1 cellular context compared by ENCODE assay signal in the genomic region with DNA sequence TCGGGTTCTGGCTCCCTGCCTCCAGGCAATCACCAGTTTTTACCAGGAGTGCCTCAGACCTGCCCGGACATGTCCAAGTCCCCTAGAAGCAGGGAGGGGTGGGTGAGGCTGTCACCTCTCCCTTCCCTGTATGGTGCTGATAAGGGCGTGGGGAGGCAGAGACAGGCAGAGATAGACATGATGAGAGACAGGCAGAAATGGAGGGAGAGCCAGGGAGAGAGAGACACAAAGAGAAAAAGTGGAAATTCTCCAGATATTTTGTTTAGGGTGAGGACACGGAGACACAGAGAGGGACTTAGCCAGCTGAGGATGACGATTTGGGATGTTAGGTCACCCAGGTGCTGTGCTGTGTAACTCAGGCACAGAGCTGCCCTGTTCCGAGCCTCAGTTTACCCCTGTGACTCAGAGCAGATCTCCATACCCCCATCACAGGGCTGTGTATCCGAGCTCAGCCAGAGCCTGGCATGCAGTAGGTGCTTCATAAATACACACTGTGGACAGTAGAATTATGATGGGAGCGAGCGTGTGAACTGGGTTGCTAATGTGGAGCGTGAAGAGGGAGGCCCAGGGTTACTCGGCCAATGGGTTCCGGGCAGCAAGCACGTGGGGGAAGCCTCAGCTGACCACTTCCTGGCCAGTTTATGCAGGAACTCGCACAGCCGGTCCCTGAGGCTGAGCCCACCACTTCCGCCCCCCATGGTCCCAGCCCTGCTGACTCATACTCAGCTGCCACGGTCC.
A peak's percentile ranks its signal among the peaks of the same experiment; 100 is the strongest.
TF ChIP-seq lines count a peak whose summit lies in the region.

No MANE protein-coding gene starts in this region.

TF ChIP-seq in HepG2, 621 proteins besides CTCF, POLR2A, EP300 and RAD21 (continued from another document and continues in another):
- TF ChIP-seq SRY (CRISPR knock-in tag; IDR thresholded peaks at IDR 0.05): 0 out of 2 replicates have a peak, but pooled peaks have one; percentile 37
- peak; percentile 28; the same call in 1 of the 2 replicates for TF ChIP-seq PITX1 (CRISPR knock-in tag; IDR thresholded peaks at IDR 0.05)
- peak; percentile 75 for TF ChIP-seq ARNT2 (CRISPR knock-in tag; IDR thresholded peaks at IDR 0.05; ENCODE audit: low read depth)
- TF ChIP-seq SIN3A (IDR thresholded peaks at IDR 0.05; ENCODE audit: borderline replicate concordance, low read depth, low read length): no peak
- peak; percentile 65; the same call in 1 of the 2 replicates for TF ChIP-seq ZMAT3 (CRISPR knock-in tag; conservative IDR thresholded peaks at IDR 0.05)
- TF ChIP-seq, protein P1, sequence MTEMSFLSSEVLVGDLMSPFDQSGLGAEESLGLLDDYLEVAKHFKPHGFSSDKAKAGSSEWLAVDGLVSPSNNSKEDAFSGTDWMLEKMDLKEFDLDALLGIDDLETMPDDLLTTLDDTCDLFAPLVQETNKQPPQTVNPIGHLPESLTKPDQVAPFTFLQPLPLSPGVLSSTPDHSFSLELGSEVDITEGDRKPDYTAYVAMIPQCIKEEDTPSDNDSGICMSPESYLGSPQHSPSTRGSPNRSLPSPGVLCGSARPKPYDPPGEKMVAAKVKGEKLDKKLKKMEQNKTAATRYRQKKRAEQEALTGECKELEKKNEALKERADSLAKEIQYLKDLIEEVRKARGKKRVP (CRISPR knock-in tag; IDR thresholded peaks at IDR 0.05): peak in 1 of 2 experiments; percentile 76; a peak in 2 of 4 replicates
- no peak for TF ChIP-seq ZNF326 (CRISPR knock-in tag; IDR thresholded peaks at IDR 0.05; ENCODE audit: borderline replicate concordance)
- TF ChIP-seq ZNF333 (CRISPR knock-in tag; IDR thresholded peaks at IDR 0.05; ENCODE audit: borderline replicate concordance): peak; percentile 85; the same call in 1 of the 2 replicates
- TF ChIP-seq FOXJ3 (CRISPR knock-in tag; IDR thresholded peaks at IDR 0.05; ENCODE audit: borderline replicate concordance): no peak
- peak; percentile 92 for TF ChIP-seq GABPB1 (CRISPR knock-in tag; IDR thresholded peaks at IDR 0.05)
- TF ChIP-seq, protein P2, sequence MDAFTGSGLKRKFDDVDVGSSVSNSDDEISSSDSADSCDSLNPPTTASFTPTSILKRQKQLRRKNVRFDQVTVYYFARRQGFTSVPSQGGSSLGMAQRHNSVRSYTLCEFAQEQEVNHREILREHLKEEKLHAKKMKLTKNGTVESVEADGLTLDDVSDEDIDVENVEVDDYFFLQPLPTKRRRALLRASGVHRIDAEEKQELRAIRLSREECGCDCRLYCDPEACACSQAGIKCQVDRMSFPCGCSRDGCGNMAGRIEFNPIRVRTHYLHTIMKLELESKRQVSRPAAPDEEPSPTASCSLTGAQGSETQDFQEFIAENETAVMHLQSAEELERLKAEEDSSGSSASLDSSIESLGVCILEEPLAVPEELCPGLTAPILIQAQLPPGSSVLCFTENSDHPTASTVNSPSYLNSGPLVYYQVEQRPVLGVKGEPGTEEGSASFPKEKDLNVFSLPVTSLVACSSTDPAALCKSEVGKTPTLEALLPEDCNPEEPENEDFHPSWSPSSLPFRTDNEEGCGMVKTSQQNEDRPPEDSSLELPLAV (CRISPR knock-in tag; conservative IDR thresholded peaks at IDR 0.05; ENCODE audit: low read depth): no peak
- TF ChIP-seq STAG1 (CRISPR knock-in tag; IDR thresholded peaks at IDR 0.05): no peak
- no peak for TF ChIP-seq NFIB (CRISPR knock-in tag; IDR thresholded peaks at IDR 0.05; ENCODE audit: borderline replicate concordance)
- peak; percentile 52; the same call in 1 of the 2 replicates for TF ChIP-seq RNF2 (conservative IDR thresholded peaks at IDR 0.05; ENCODE audit: low read depth)
- no peak for TF ChIP-seq ZNF446 (CRISPR knock-in tag; IDR thresholded peaks at IDR 0.05)
- TF ChIP-seq, protein P3, sequence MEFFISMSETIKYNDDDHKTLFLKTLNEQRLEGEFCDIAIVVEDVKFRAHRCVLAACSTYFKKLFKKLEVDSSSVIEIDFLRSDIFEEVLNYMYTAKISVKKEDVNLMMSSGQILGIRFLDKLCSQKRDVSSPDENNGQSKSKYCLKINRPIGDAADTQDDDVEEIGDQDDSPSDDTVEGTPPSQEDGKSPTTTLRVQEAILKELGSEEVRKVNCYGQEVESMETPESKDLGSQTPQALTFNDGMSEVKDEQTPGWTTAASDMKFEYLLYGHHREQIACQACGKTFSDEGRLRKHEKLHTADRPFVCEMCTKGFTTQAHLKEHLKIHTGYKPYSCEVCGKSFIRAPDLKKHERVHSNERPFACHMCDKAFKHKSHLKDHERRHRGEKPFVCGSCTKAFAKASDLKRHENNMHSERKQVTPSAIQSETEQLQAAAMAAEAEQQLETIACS (CRISPR knock-in tag; IDR thresholded peaks at IDR 0.05): no peak
- peak; percentile 68; the same call in 1 of the 2 replicates for TF ChIP-seq ZNF839 (CRISPR knock-in tag; IDR thresholded peaks at IDR 0.05; ENCODE audit: borderline replicate concordance)
- peak; percentile 85 for TF ChIP-seq POLR2G (IDR thresholded peaks at IDR 0.05; ENCODE audit: low read depth, low read length)
- TF ChIP-seq ZNF546 (CRISPR knock-in tag; conservative IDR thresholded peaks at IDR 0.05): no peak
- peak; percentile 88; the same call in 1 of the 2 replicates for TF ChIP-seq ZNF451 (CRISPR knock-in tag; IDR thresholded peaks at IDR 0.05)
- TF ChIP-seq ZNF230 (CRISPR knock-in tag; IDR thresholded peaks at IDR 0.05): no peak
- no peak for TF ChIP-seq JUN (CRISPR knock-in tag; IDR thresholded peaks at IDR 0.05)
- TF ChIP-seq HMG20B (CRISPR knock-in tag; conservative IDR thresholded peaks at IDR 0.05): no peak
- TF ChIP-seq, protein P4, sequence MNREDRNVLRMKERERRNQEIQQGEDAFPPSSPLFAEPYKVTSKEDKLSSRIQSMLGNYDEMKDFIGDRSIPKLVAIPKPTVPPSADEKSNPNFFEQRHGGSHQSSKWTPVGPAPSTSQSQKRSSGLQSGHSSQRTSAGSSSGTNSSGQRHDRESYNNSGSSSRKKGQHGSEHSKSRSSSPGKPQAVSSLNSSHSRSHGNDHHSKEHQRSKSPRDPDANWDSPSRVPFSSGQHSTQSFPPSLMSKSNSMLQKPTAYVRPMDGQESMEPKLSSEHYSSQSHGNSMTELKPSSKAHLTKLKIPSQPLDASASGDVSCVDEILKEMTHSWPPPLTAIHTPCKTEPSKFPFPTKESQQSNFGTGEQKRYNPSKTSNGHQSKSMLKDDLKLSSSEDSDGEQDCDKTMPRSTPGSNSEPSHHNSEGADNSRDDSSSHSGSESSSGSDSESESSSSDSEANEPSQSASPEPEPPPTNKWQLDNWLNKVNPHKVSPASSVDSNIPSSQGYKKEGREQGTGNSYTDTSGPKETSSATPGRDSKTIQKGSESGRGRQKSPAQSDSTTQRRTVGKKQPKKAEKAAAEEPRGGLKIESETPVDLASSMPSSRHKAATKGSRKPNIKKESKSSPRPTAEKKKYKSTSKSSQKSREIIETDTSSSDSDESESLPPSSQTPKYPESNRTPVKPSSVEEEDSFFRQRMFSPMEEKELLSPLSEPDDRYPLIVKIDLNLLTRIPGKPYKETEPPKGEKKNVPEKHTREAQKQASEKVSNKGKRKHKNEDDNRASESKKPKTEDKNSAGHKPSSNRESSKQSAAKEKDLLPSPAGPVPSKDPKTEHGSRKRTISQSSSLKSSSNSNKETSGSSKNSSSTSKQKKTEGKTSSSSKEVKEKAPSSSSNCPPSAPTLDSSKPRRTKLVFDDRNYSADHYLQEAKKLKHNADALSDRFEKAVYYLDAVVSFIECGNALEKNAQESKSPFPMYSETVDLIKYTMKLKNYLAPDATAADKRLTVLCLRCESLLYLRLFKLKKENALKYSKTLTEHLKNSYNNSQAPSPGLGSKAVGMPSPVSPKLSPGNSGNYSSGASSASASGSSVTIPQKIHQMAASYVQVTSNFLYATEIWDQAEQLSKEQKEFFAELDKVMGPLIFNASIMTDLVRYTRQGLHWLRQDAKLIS (CRISPR knock-in tag; IDR thresholded peaks at IDR 0.05): no peak
- TF ChIP-seq HHEX (CRISPR knock-in tag; IDR thresholded peaks at IDR 0.05): no peak
- peak; percentile 96 for TF ChIP-seq FOSL2 (CRISPR knock-in tag; IDR thresholded peaks at IDR 0.05)
- TF ChIP-seq HCFC1 (IDR thresholded peaks at IDR 0.05; ENCODE audit: low read depth, low read length): peak; percentile 26; the same call in 1 of the 2 replicates
- TF ChIP-seq ZNF383 (CRISPR knock-in tag; IDR thresholded peaks at IDR 0.05; ENCODE audit: borderline replicate concordance): no peak
- TF ChIP-seq, protein P5, sequence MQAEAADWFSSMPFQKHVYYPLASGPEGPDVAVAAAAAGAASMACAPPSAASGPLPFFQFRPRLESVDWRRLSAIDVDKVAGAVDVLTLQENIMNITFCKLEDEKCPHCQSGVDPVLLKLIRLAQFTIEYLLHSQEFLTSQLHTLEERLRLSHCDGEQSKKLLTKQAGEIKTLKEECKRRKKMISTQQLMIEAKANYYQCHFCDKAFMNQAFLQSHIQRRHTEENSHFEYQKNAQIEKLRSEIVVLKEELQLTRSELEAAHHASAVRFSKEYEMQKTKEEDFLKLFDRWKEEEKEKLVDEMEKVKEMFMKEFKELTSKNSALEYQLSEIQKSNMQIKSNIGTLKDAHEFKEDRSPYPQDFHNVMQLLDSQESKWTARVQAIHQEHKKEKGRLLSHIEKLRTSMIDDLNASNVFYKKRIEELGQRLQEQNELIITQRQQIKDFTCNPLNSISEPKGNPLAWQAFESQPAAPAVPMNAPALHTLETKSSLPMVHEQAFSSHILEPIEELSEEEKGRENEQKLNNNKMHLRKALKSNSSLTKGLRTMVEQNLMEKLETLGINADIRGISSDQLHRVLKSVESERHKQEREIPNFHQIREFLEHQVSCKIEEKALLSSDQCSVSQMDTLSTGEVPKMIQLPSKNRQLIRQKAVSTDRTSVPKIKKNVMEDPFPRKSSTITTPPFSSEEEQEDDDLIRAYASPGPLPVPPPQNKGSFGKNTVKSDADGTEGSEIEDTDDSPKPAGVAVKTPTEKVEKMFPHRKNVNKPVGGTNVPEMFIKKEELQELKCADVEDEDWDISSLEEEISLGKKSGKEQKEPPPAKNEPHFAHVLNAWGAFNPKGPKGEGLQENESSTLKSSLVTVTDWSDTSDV (CRISPR knock-in tag; IDR thresholded peaks at IDR 0.05): no peak
- TF ChIP-seq ZBTB21 (CRISPR knock-in tag; IDR thresholded peaks at IDR 0.05): no peak
- TF ChIP-seq, protein P6, sequence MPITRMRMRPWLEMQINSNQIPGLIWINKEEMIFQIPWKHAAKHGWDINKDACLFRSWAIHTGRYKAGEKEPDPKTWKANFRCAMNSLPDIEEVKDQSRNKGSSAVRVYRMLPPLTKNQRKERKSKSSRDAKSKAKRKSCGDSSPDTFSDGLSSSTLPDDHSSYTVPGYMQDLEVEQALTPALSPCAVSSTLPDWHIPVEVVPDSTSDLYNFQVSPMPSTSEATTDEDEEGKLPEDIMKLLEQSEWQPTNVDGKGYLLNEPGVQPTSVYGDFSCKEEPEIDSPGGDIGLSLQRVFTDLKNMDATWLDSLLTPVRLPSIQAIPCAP (CRISPR knock-in tag; IDR thresholded peaks at IDR 0.05; ENCODE audit: low read depth): no peak
- TF ChIP-seq ZBTB7B (CRISPR knock-in tag; IDR thresholded peaks at IDR 0.05): peak; percentile 97
- TF ChIP-seq XRCC5 (optimal IDR thresholded peaks at IDR 0.05; ENCODE audit: low read length): no peak
- TF ChIP-seq MAF1 (CRISPR knock-in tag; IDR thresholded peaks at IDR 0.05; ENCODE audit: borderline replicate concordance): 0 out of 2 replicates have a peak, but pooled peaks have one; percentile 40
- TF ChIP-seq TOE1 (CRISPR knock-in tag; IDR thresholded peaks at IDR 0.05): no peak
- no peak for TF ChIP-seq SMARCE1 (IDR thresholded peaks at IDR 0.05; ENCODE audit: borderline replicate concordance)
- no peak for TF ChIP-seq ZNF20 (CRISPR knock-in tag; IDR thresholded peaks at IDR 0.05)
- TF ChIP-seq ZNF615 (CRISPR knock-in tag; IDR thresholded peaks at IDR 0.05; ENCODE audit: borderline replicate concordance): no peak
- TF ChIP-seq NR2C2 (CRISPR knock-in tag; IDR thresholded peaks at IDR 0.05; ENCODE audit: borderline replicate concordance): peak; percentile 64
- peak; percentile 72 for TF ChIP-seq YEATS4 (CRISPR knock-in tag; IDR thresholded peaks at IDR 0.05; ENCODE audit: borderline replicate concordance)
- TF ChIP-seq LCORL (IDR thresholded peaks at IDR 0.05): no peak
- TF ChIP-seq LCORL (CRISPR knock-in tag; IDR thresholded peaks at IDR 0.05): no peak; the same call in 1 of the 2 replicates
- TF ChIP-seq, protein P7, sequence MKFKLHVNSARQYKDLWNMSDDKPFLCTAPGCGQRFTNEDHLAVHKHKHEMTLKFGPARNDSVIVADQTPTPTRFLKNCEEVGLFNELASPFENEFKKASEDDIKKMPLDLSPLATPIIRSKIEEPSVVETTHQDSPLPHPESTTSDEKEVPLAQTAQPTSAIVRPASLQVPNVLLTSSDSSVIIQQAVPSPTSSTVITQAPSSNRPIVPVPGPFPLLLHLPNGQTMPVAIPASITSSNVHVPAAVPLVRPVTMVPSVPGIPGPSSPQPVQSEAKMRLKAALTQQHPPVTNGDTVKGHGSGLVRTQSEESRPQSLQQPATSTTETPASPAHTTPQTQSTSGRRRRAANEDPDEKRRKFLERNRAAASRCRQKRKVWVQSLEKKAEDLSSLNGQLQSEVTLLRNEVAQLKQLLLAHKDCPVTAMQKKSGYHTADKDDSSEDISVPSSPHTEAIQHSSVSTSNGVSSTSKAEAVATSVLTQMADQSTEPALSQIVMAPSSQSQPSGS (CRISPR knock-in tag; IDR thresholded peaks at IDR 0.05): peak; percentile 63
